In the genomic region with DNA sequence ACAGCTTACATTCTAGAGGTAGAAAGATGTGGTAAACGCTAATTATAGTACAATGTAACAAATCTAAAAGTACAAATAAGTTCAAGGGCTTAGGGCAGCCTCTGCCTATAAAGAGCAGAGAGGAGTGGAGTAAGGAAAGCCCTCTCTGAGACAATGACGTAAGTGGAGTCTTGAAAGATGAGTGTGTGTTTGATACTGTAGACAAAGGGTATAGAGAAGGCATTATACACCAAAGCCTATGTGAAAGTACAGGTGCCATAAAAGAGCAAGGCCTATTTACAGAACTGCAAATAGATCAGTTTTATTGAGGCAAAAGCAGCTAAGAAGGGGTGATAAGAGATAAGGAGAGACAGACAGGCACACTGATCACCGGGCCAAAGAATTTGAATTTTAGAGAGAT, we compare ENCODE assay signal across 25 cellular contexts. TPM values are rescaled to one million over a fixed set of nuclear protein-coding genes. Genes with fewer than 3 reads are reported as not detected.
A peak's percentile ranks its signal among the peaks of the same experiment; 100 is the strongest.
DNase-seq lines count a peak whose midpoint lies in the region; ATAC-seq and TF ChIP-seq lines count a peak whose summit lies in the region.
"Had no signal": no experiment of that assay in that cellular context is flagged by ENCODE, and none has a peak within 500 bp of the region (broad histone marks: within the 10 kb centered on the region; RNA-seq: fewer than 3 reads in every experiment).

No MANE protein-coding gene starts in this region.

- CTCF ChIA-PET in HEK293 (lab: Yijun Ruan, JAX) = interaction anchor here (1.4 to 2.9 kb wide), 2 partner anchors 11 to 13 kb away, joined by 3 to 10 read pairs; partner anchors contain the start of gene GOPC
- CTCF ChIA-PET in RWPE1 (lab: Yijun Ruan, JAX) = no interaction called here

- H3K4me2 ChIP-seq in osteoblast (ENCODE audit: insufficient read depth, low read length) = no peak overlapping the region

- WGBS in endodermal cell (ENCODE audit: insufficient coverage in 1 of 2, insufficient read length in 1 of 2), 2 experiments = 87 to 92% methylated on average over 2 to 3 of the region's 3 CpGs

- DNase-seq in RWPE2 (ENCODE audit: low spot score) (no peak), epithelial cell of esophagus (ENCODE audit: low read depth) (peak; percentile 10), osteoblast (ENCODE audit: insufficient read length, low spot score, missing footprints) (no peak), endodermal cell (no peak), ureter (ENCODE audit: low spot score) (no peak), AG08395 (ENCODE audit: low spot score) (no peak), RWPE1 (ENCODE audit: low spot score) (no peak)
- DNase-seq: activated CD8-positive, alpha-beta memory T cell treated with anti-CD3 and anti-CD28 coated beads for 24 hours; activated effector memory CD4-positive, alpha-beta T cell treated with anti-CD3 and anti-CD28 coated beads, Interleukin-2, amount 50 U/mL, for 16 hours; activated naive CD8-positive, alpha-beta T cell treated with anti-CD3 and anti-CD28 coated beads for 36 hours; effector CD4-positive, alpha-beta T cell; foreskin melanocyte; HFFc6; naive thymus-derived CD4-positive, alpha-beta T cell; NCI-H1048; NCI-H187 treated with DMSO at 0.1 percent for 48 hours; NCI-H226; nucleus accumbens; stimulated activated naive CD8-positive, alpha-beta T cell treated with anti-CD3 and anti-CD28 coated beads, Interleukin-15, Interleukin-2, amounts not matched to agents 100 U/mL and 50 U/mL, for 24 hours; testis had no signal

- H3K4me1 ChIP-seq in HEK293 (ENCODE audit: control insufficient read depth, insufficient read depth, low read length) (peaks cover 13% of the 10 kb centered on the region), RWPE2 (ENCODE audit: insufficient read depth, poor library complexity, severe bottlenecking) (no peaks in the 10 kb centered on the region), osteoblast (ENCODE audit: insufficient read depth, low read length) (no peaks in the 10 kb centered on the region), endodermal cell (ENCODE audit: control insufficient read depth, insufficient read depth, low read length) (no peaks in the 10 kb centered on the region)
- H3K4me1 ChIP-seq: ascending aorta, testis had no signal

- no peak overlapping the region for H3K27ac Mint-ChIP-seq in endodermal cell
- H3K27ac Mint-ChIP-seq: activated naive CD8-positive, alpha-beta T cell treated with anti-CD3 and anti-CD28 coated beads for 36 hours; HFFc6; naive thymus-derived CD4-positive, alpha-beta T cell had no signal

- H3K27me3 ChIP-seq in RWPE2 (ENCODE audit: insufficient read depth, poor library complexity, severe bottlenecking) = no peaks in the 10 kb centered on the region
- no peaks in the 10 kb centered on the region for H3K27me3 ChIP-seq in osteoblast (ENCODE audit: insufficient read depth, low read length)
- no peaks in the 10 kb centered on the region for H3K27me3 ChIP-seq in endodermal cell (ENCODE audit: control insufficient read depth, insufficient read depth, low read length, poor library complexity, severe bottlenecking)
- H3K27me3 ChIP-seq: ascending aorta, testis had no signal

- TF ChIP-seq CTCF in HEK293 (tag by site-specific recombination; IDR thresholded peaks at IDR 0.05) = no peak
- TF ChIP-seq CTCF in RWPE2 (IDR thresholded peaks at IDR 0.05; ENCODE audit: poor library complexity, severe bottlenecking) = no peak
- no peak for TF ChIP-seq CTCF in epithelial cell of esophagus (IDR thresholded peaks at IDR 0.05; ENCODE audit: insufficient read depth, low read depth, low read length, missing control alignments)
- TF ChIP-seq CTCF in osteoblast (IDR thresholded peaks at IDR 0.05; ENCODE audit: extremely low read depth, low read depth, low read length) = no peak
- TF ChIP-seq CTCF in endodermal cell (conservative IDR thresholded peaks at IDR 0.05) = no peak
- no peak for TF ChIP-seq CTCF in RWPE1 (conservative IDR thresholded peaks at IDR 0.05; ENCODE audit: low read depth)

- no peak overlapping the region for H3K4me3 ChIP-seq in HEK293 (ENCODE audit: low read depth, low read length)
- H3K4me3 ChIP-seq in RWPE2 (ENCODE audit: severe bottlenecking) = no peak overlapping the region
- H3K4me3 ChIP-seq in epithelial cell of esophagus (ENCODE audit: low read length) = no peak overlapping the region
- H3K4me3 ChIP-seq in osteoblast (ENCODE audit: insufficient read depth, low read length) = no peak overlapping the region
- H3K4me3 ChIP-seq in endodermal cell (ENCODE audit: low read length) = no peak overlapping the region
- H3K4me3 ChIP-seq: ascending aorta, GM12878, SK-N-MC, testis had no signal

- peaks cover 64% of the 10 kb centered on the region for H4K20me1 ChIP-seq in osteoblast (ENCODE audit: insufficient read depth, low read length)

- H3K4me3 Mint-ChIP-seq in endodermal cell = no peak overlapping the region
- H3K4me3 Mint-ChIP-seq: activated naive CD8-positive, alpha-beta T cell treated with anti-CD3 and anti-CD28 coated beads for 36 hours; HFFc6; naive thymus-derived CD4-positive, alpha-beta T cell had no signal

- ATAC-seq in RWPE2 (ENCODE audit: low read depth) = peak; percentile 23; the same call in 1 of the 3 replicates
- ATAC-seq: GM12878; HepG2; naive thymus-derived CD4-positive, alpha-beta T cell; stimulated activated naive CD8-positive, alpha-beta T cell treated with anti-CD3 and anti-CD28 coated beads, Interleukin-15, Interleukin-2, amounts not matched to agents 100 U/mL and 50 U/mL, for 24 hours had no signal

- H3K79me2 ChIP-seq in osteoblast (ENCODE audit: insufficient read depth, low read length) = peaks cover 95% of the 10 kb centered on the region

- H2AFZ ChIP-seq in osteoblast (ENCODE audit: low read length) = no peak overlapping the region

- no peaks in the 10 kb centered on the region for H3K4me1 Mint-ChIP-seq in endodermal cell

- no peaks in the 10 kb centered on the region for H3K27me3 Mint-ChIP-seq in endodermal cell (ENCODE audit: insufficient read depth)
- H3K27me3 Mint-ChIP-seq: activated naive CD8-positive, alpha-beta T cell treated with anti-CD3 and anti-CD28 coated beads for 36 hours; naive thymus-derived CD4-positive, alpha-beta T cell had no signal

- H3K9me3 Mint-ChIP-seq in endodermal cell = peaks cover 9% of the 10 kb centered on the region
- H3K9me3 Mint-ChIP-seq: HFFc6 had no signal

- peaks cover 39% of the 10 kb centered on the region for H3K36me3 Mint-ChIP-seq in endodermal cell (ENCODE audit: low read depth)

- POLR2A ChIA-PET in HEK293 (lab: Yijun Ruan, JAX) = no interaction called here
- POLR2A ChIA-PET in RWPE1 (lab: Yijun Ruan, JAX; ENCODE audit: low non-redundant PET) = no interaction called here

- H3K9ac ChIP-seq in endodermal cell (ENCODE audit: extremely low read depth, low read length, poor library complexity, severe bottlenecking) = no peak overlapping the region

- no peak overlapping the region for H3K27ac ChIP-seq in HEK293 (ENCODE audit: extremely low read depth, low read depth, low read length)
- H3K27ac ChIP-seq in RWPE2 (ENCODE audit: poor library complexity, severe bottlenecking) = no peak overlapping the region
- H3K27ac ChIP-seq in osteoblast (ENCODE audit: low read depth, low read length) = peak overlapping the region; percentile 19
- H3K27ac ChIP-seq in endodermal cell (ENCODE audit: low read depth, low read length) = no peak overlapping the region
- H3K27ac ChIP-seq in RWPE1 = no peak overlapping the region
- H3K27ac ChIP-seq: ascending aorta, SK-N-MC, testis had no signal

- H3K36me3 ChIP-seq in HEK293 (ENCODE audit: control insufficient read depth in 2 of 2, insufficient read depth in 1 of 2, low read length in 2 of 2) (peaks cover 10 to 22% of the 10 kb centered on the region in 2 experiments; a peak in 2 of 3 replicates), RWPE2 (ENCODE audit: low read depth) (peaks cover 79% of the 10 kb centered on the region), osteoblast (ENCODE audit: insufficient read depth, low read length) (peaks cover 40% of the 10 kb centered on the region), endodermal cell (ENCODE audit: control insufficient read depth, insufficient read depth, low read length) (peaks cover 23% of the 10 kb centered on the region)

- H3K9me3 ChIP-seq in HEK293 (ENCODE audit: control insufficient read depth, insufficient read depth, low read depth, low read length) (no peaks in the 10 kb centered on the region), RWPE2 (ENCODE audit: severe bottlenecking) (no peaks in the 10 kb centered on the region), osteoblast (ENCODE audit: low read depth, low read length) (no peaks in the 10 kb centered on the region), endodermal cell (ENCODE audit: control insufficient read depth, low read length) (peaks cover 11% of the 10 kb centered on the region)
- H3K9me3 ChIP-seq: ascending aorta, testis had no signal

TF ChIP-seq in HEK293, 187 proteins besides CTCF, POLR2A, EP300 and RAD21:
- TF ChIP-seq ZNF629 (tag by site-specific recombination; IDR thresholded peaks at IDR 0.05) (peak; percentile 49; the same call in 1 of the 2 replicates), ZXDB (tag by site-specific recombination; IDR thresholded peaks at IDR 0.05) (0 out of 2 replicates have a peak, but pooled peaks have one; percentile 36), FEZF1 (tag by site-specific recombination; IDR thresholded peaks at IDR 0.05) (peak; percentile 82), HOXD13 (CRISPR knock-in tag; IDR thresholded peaks at IDR 0.05; ENCODE audit: borderline replicate concordance) (no peak), ZNF621 (tag by site-specific recombination; IDR thresholded peaks at IDR 0.05) (no peak), PRDM1 (tag by site-specific recombination; IDR thresholded peaks at IDR 0.05) (peak; percentile 51; the same call in 1 of the 2 replicates), ZNF16 (tag by site-specific recombination; IDR thresholded peaks at IDR 0.05; ENCODE audit: low read depth) (no peak)
TF ChIP-seq in HEK293: peak in this region for 4.

RNA-seq across cellular contexts. Expression of gene GOPC, which starts 10.9 kb away (rescaled TPM):
- total RNA-seq in osteoblast (41.8 and 49.6 TPM in 2 replicates), endodermal cell (10 to 100 TPM; 28.4 to 30.3 TPM), ureter (28.6 TPM)
- 23.3 TPM for polyA plus RNA-seq in endodermal cell (2013, experiment 1 of 2)
- 22.4 TPM for polyA plus RNA-seq in endodermal cell (2013, experiment 2 of 2)
